Comparison of ENCODE assay signal across 9 cellular contexts in the genomic region with DNA sequence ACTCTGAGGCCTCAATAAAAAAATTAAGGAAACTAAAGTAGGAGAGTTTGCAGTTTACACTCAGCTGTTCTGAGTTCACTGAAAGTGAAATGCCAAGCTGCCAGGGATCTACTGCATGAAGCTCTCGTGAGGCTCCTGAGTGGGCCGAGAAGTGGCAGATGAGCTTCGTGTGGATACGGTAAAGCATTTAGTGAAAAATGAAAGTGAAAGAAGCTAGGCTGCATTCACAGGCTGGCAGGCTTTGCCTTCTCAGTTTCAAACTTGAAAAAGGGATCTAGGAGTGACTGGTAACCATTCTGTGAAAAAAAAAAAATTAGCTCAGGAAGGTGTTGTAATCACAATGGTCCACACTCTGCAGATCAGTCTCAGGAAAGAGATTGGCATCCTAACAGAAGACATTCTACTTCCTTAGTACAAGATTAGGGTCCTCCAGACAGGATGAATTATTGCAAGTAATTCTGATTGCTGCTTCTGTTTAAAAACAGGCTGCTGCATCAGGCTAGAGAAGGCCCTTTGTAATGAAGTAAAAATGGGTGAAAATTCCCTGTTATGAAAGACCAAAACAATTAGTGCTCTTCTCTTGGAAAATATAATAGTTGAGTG.
DNase-seq lines count a peak whose midpoint lies in the region; ATAC-seq and TF ChIP-seq lines count a peak whose summit lies in the region.
"Had no signal": no experiment of that assay in that cellular context is flagged by ENCODE, and none has a peak within 500 bp of the region (broad histone marks: within the 10 kb centered on the region; RNA-seq: fewer than 3 reads in every experiment).

No MANE protein-coding gene starts in this region.

- peaks cover 8% of the 10 kb centered on the region for H3K4me1 Mint-ChIP-seq in nephron

- no peak for TF ChIP-seq CTCF in nephron (IDR thresholded peaks at IDR 0.05; ENCODE audit: unreplicated experiment in 3 of 3)

- H3K36me3 Mint-ChIP-seq in nephron (ENCODE audit: low read depth) = no peaks in the 10 kb centered on the region

- no peaks in the 10 kb centered on the region for H3K4me1 ChIP-seq in effector memory CD4-positive, alpha-beta T cell (ENCODE audit: control insufficient read depth, insufficient read depth, low read length, poor library complexity, severe bottlenecking)
- peaks cover 0 to 16% (median 10%) of the 10 kb centered on the region in 5 donors for H3K4me1 ChIP-seq in subcutaneous abdominal adipose tissue (ENCODE audit: control insufficient read depth in 5 of 5, insufficient read depth in 5 of 5, low read length in 5 of 5)

- H3K4me3 Mint-ChIP-seq in nephron = peak overlapping the region in 2 of 3 experiments; percentile 60 to 64

- no peak overlapping the region for H3K27ac ChIP-seq in effector memory CD4-positive, alpha-beta T cell (ENCODE audit: insufficient read depth, low read length, poor library complexity, severe bottlenecking)
- no peak overlapping the region for H3K27ac ChIP-seq in subcutaneous abdominal adipose tissue (ENCODE audit: low read depth, low read length)
- H3K27ac ChIP-seq: 22Rv1 had no signal

- no peaks in the 10 kb centered on the region for H3K36me3 ChIP-seq in effector memory CD4-positive, alpha-beta T cell (ENCODE audit: control insufficient read depth, insufficient read depth, low read length)
- H3K36me3 ChIP-seq in subcutaneous abdominal adipose tissue (ENCODE audit: control insufficient read depth in 5 of 5, insufficient read depth in 5 of 5, low read length in 5 of 5) = no peaks in the 10 kb centered on the region

- peak overlapping the region; percentile 4 for H3K4me3 ChIP-seq in effector memory CD4-positive, alpha-beta T cell (ENCODE audit: insufficient read depth, low read depth, low read length, poor library complexity, severe bottlenecking)
- peak overlapping the region; percentile 23 to 68 (median 56) for H3K4me3 ChIP-seq in subcutaneous abdominal adipose tissue (ENCODE audit: low read depth in 1 of 5, low read length in 5 of 5)

- DNase-seq in DMS 273 (lab: John Stamatoyannopoulos, UW; ENCODE audit: unreplicated experiment) = peak; percentile 55
- no peak for DNase-seq in DMS 273 treated with DMSO at 0.1 percent for 48 hours (lab: John Stamatoyannopoulos, UW)
- DNase-seq in NCI-H1436 (lab: John Stamatoyannopoulos, UW) = peak; percentile 56
- peak; percentile 12 to 22 for DNase-seq in activated CD4-positive, alpha-beta T cell treated with anti-CD3 and anti-CD28 coated beads, Interleukin-2, amount 50 U/mL, for 4 hours
- DNase-seq in effector memory CD4-positive, alpha-beta T cell = peak in 1 of 3 donors; percentile 13

- no peaks in the 10 kb centered on the region for H3K27me3 Mint-ChIP-seq in nephron (ENCODE audit: low read depth)

- peak overlapping the region; percentile 21 to 93 (median 89) for H3K27ac Mint-ChIP-seq in nephron

- H3K27me3 ChIP-seq in effector memory CD4-positive, alpha-beta T cell (replicated peaks; ENCODE audit: control insufficient read depth, insufficient read depth, low read length, poor library complexity, severe bottlenecking) = no peaks in the 10 kb centered on the region
- H3K27me3 ChIP-seq in subcutaneous abdominal adipose tissue (ENCODE audit: control insufficient read depth in 5 of 5, insufficient read depth in 4 of 5, low read length in 5 of 5) = no peaks in the 10 kb centered on the region

- no peaks in the 10 kb centered on the region for H3K9me3 Mint-ChIP-seq in nephron

- ATAC-seq in HG02678 (IDR thresholded peaks at IDR 0.05; ENCODE audit: unreplicated experiment) = peak; percentile 100

- H3K9ac ChIP-seq in subcutaneous abdominal adipose tissue (ENCODE audit: low read length in 5 of 5) = peak overlapping the region in 4 of 5 donors; percentile 32 to 62 (median 55)

- H3K9me3 ChIP-seq in effector memory CD4-positive, alpha-beta T cell (ENCODE audit: control insufficient read depth, low read length) = no peaks in the 10 kb centered on the region
- H3K9me3 ChIP-seq in subcutaneous abdominal adipose tissue (ENCODE audit: control insufficient read depth in 5 of 5, low read length in 5 of 5) = no peaks in the 10 kb centered on the region
